ENCODE assay signal across 22 cellular contexts in the genomic region with DNA sequence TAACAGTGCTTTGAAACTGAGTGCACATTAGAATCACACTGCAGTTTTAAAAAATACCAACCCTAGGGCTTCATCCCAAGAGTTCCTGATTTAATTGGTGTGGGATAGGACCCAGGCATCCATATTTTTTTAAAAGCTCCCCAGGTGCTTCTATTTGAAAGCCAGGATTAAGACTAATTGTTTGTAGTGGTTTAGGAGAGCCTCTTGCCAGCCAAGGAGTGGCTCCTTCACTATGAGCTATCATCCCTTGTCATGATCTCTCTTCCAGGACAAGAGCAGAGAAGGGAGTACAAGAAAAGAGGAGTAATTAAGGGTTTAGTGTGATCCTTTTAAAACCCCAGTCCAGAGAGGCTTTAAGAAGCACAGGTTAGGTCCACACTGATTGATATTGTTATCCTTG.
"Had no signal": no experiment of that assay in that cellular context is flagged by ENCODE, and none has a peak within 500 bp of the region (broad histone marks: within the 10 kb centered on the region; RNA-seq: fewer than 3 reads in every experiment).

No MANE protein-coding gene starts in this region.

- H3K9me3 ChIP-seq: gastrocnemius medialis, left lung, lower lobe of right lung, neutrophil, right lobe of liver, thoracic aorta, uterus had no signal

- DNase-seq: activated CD4-positive, alpha-beta memory T cell treated with anti-CD3 and anti-CD28 coated beads, Interleukin-2, amount 10 ng/mL, durations not matched to agents 7 days and 5 days; activated CD4-positive, alpha-beta T cell treated with anti-CD3 and anti-CD28 coated beads for 1 hour; activated CD4-positive, alpha-beta T cell treated with anti-CD3 and anti-CD28 coated beads, Interleukin-2, amount 10 ng/mL, durations not matched to agents 7 days and 5 days; activated CD8-positive, alpha-beta memory T cell treated with anti-CD3 and anti-CD28 coated beads, Interleukin-2, amount 50 U/mL, for 48 hours; activated naive CD8-positive, alpha-beta T cell treated with anti-CD3 and anti-CD28 coated beads, Interleukin-2, amount 50 U/mL, for 24 hours; activated T-cell treated with anti-CD3 and anti-CD28 coated beads, Interleukin-2, amount 50 U/mL, for 24 hours; amygdala; cortex of kidney; effector memory CD8-positive, alpha-beta T cell; erythroblast; gastrocnemius medialis; glutamatergic neuron; left lung; lower lobe of right lung; mesenchymal stem cell; right lobe of liver; stimulated activated CD4-positive, alpha-beta T cell treated with anti-CD3 and anti-CD28 coated beads, Interleukin-2, amount 100 ng/mL, for 48 hours; stimulated activated naive CD4-positive, alpha-beta T cell treated with Interleukin-2 at 50 U/mL for 16 hours; uterus had no signal

- H3K36me3 ChIP-seq: gastrocnemius medialis, left lung, lower lobe of right lung, neutrophil, right lobe of liver, thoracic aorta, uterus had no signal

- H3K27ac ChIP-seq: gastrocnemius medialis, left lung, lower lobe of right lung, neutrophil, right lobe of liver, thoracic aorta, uterus had no signal

- ATAC-seq: activated naive CD8-positive, alpha-beta T cell treated with anti-CD3 and anti-CD28 coated beads, Interleukin-2, amount 50 U/mL, for 24 hours; effector memory CD8-positive, alpha-beta T cell; gastrocnemius medialis; left lung; lower lobe of right lung; right lobe of liver; WTC11 had no signal

- H3K4me3 ChIP-seq: gastrocnemius medialis, left lung, lower lobe of right lung, right lobe of liver, thoracic aorta, uterus had no signal

- H3K27me3 ChIP-seq: gastrocnemius medialis, left lung, right lobe of liver, uterus had no signal
